ENCODE assay signal across 32 cellular contexts in genomic region chr1:50369008-50369634, GRCh38. TPM values are rescaled to one million over a fixed set of nuclear protein-coding genes. Genes with fewer than 3 reads are reported as not detected.
"Had no signal": no experiment of that assay in that cellular context is flagged by ENCODE, and none has a peak within 500 bp of the region (broad histone marks: within the 10 kb centered on the region; RNA-seq: fewer than 3 reads in every experiment).

No MANE protein-coding gene starts in this region.

- H3K36me3 ChIP-seq: adrenal gland, neutrophil, ovary, upper lobe of left lung, WERI-Rb-1 had no signal

- H3K36me3 Mint-ChIP-seq: activated CD4-positive, alpha-beta memory T cell treated with anti-CD3 and anti-CD28 coated beads for 36 hours; activated naive CD8-positive, alpha-beta T cell treated with anti-CD3 and anti-CD28 coated beads for 36 hours; brain; immature natural killer cell; stimulated activated effector memory CD8-positive, alpha-beta T cell treated with anti-CD3 and anti-CD28 coated beads, Interleukin-12 subunit alpha, Interleukin-12 subunit beta, amount 100 ng/mL, for 72 hours had no signal

- ATAC-seq: activated CD4-positive, CD25-positive, alpha-beta regulatory T cell treated with anti-CD3 and anti-CD28 coated beads, Interleukin-2, amount 50 U/mL, for 24 hours; effector memory CD8-positive, alpha-beta T cell had no signal

- H3K9me3 ChIP-seq: adrenal gland, neutrophil, ovary, upper lobe of left lung had no signal

- DNase-seq: activated CD8-positive, alpha-beta memory T cell treated with anti-CD3 and anti-CD28 coated beads, Interleukin-2, amount 50 U/mL, for 4 hours; activated T-cell treated with anti-CD3 and anti-CD28 coated beads, Interleukin-2, amount 50 U/mL, for 1 hour; aorta; cortex of kidney; kidney; T-helper 9 cell had no signal

- FAIRE-seq: kidney, TTC549 had no signal

- H3K27me3 ChIP-seq: adrenal gland, ovary, upper lobe of left lung had no signal

- H3K27ac ChIP-seq: adrenal gland, neutrophil, ovary, skin epidermis, upper lobe of left lung, WERI-Rb-1 had no signal

- H3K27ac Mint-ChIP-seq: activated CD4-positive, alpha-beta memory T cell treated with anti-CD3 and anti-CD28 coated beads for 36 hours; activated naive CD4-positive, alpha-beta T cell treated with anti-CD3 and anti-CD28 coated beads for 36 hours; activated naive CD8-positive, alpha-beta T cell treated with anti-CD3 and anti-CD28 coated beads for 36 hours; activated T-helper 1 cell treated with anti-CD3 and anti-CD28 coated beads, Interleukin-12 subunit alpha, Interleukin-12 subunit beta, Interleukin-2, Interleukin-4 antibody, amounts not matched to agents 30 ng/mL and 10 ng/mL and 1 ng/mL, durations not matched to agents 14 hours and 24 hours and 36 hours; brain; effector memory CD8-positive, alpha-beta T cell; immature natural killer cell; nephron; progenitor cell of endocrine pancreas; stimulated activated effector memory CD8-positive, alpha-beta T cell treated with anti-CD3 and anti-CD28 coated beads, Interleukin-12 subunit alpha, Interleukin-12 subunit beta, amount 100 ng/mL, for 72 hours; stimulated activated naive CD8-positive, alpha-beta T cell treated with anti-CD3 and anti-CD28 coated beads, Interleukin-15, Interleukin-2, amounts not matched to agents 100 ng/mL and 50 ng/mL, for 24 hours had no signal

- H3K4me1 Mint-ChIP-seq: activated naive CD8-positive, alpha-beta T cell treated with anti-CD3 and anti-CD28 coated beads for 36 hours; brain; immature natural killer cell; nephron; stimulated activated effector memory CD8-positive, alpha-beta T cell treated with anti-CD3 and anti-CD28 coated beads, Interleukin-12 subunit alpha, Interleukin-12 subunit beta, amount 100 ng/mL, for 72 hours had no signal

- H3K9me3 Mint-ChIP-seq: activated CD4-positive, alpha-beta memory T cell treated with anti-CD3 and anti-CD28 coated beads for 36 hours; activated naive CD4-positive, alpha-beta T cell treated with anti-CD3 and anti-CD28 coated beads for 36 hours; activated naive CD8-positive, alpha-beta T cell treated with anti-CD3 and anti-CD28 coated beads for 36 hours; activated T-helper 1 cell treated with anti-CD3 and anti-CD28 coated beads, Interleukin-12 subunit alpha, Interleukin-12 subunit beta, Interleukin-2, Interleukin-4 antibody, amounts not matched to agents 30 ng/mL and 10 ng/mL and 1 ng/mL, durations not matched to agents 14 hours and 24 hours and 36 hours; effector memory CD8-positive, alpha-beta T cell; stimulated activated effector memory CD8-positive, alpha-beta T cell treated with anti-CD3 and anti-CD28 coated beads, Interleukin-12 subunit alpha, Interleukin-12 subunit beta, amount 100 ng/mL, for 72 hours had no signal

- H3K4me3 Mint-ChIP-seq: activated CD4-positive, alpha-beta memory T cell treated with anti-CD3 and anti-CD28 coated beads for 36 hours; activated naive CD4-positive, alpha-beta T cell treated with anti-CD3 and anti-CD28 coated beads for 36 hours; activated naive CD8-positive, alpha-beta T cell treated with anti-CD3 and anti-CD28 coated beads for 36 hours; activated T-helper 1 cell treated with anti-CD3 and anti-CD28 coated beads, Interleukin-12 subunit alpha, Interleukin-12 subunit beta, Interleukin-2, Interleukin-4 antibody, amounts not matched to agents 30 ng/mL and 10 ng/mL and 1 ng/mL, durations not matched to agents 14 hours and 24 hours and 36 hours; effector memory CD8-positive, alpha-beta T cell; nephron; stimulated activated effector memory CD8-positive, alpha-beta T cell treated with anti-CD3 and anti-CD28 coated beads, Interleukin-12 subunit alpha, Interleukin-12 subunit beta, amount 100 ng/mL, for 72 hours; stimulated activated naive CD8-positive, alpha-beta T cell treated with anti-CD3 and anti-CD28 coated beads, Interleukin-15, Interleukin-2, amounts not matched to agents 100 ng/mL and 50 ng/mL, for 24 hours had no signal

- H3K4me3 ChIP-seq: adrenal gland, ovary, skin epidermis, upper lobe of left lung had no signal

RNA-seq across cellular contexts. Expression of gene DMRTA2, which starts 54.1 kb away (rescaled TPM):
- total RNA-seq: activated CD4-positive, alpha-beta memory T cell treated with anti-CD3 and anti-CD28 coated beads for 36 hours; activated CD8-positive, alpha-beta memory T cell treated with anti-CD3 and anti-CD28 coated beads for 36 hours; activated T-helper 1 cell treated with anti-CD3 and anti-CD28 coated beads, Interleukin-12 subunit alpha, Interleukin-12 subunit beta, Interleukin-2, Interleukin-4 antibody, amounts not matched to agents 30 ng/mL and 10 ng/mL and 1 ng/mL, durations not matched to agents 14 hours and 24 hours and 36 hours; adrenal gland; aorta; chondrocyte; kidney; liver; mucosa of gallbladder; progenitor cell of endocrine pancreas; sciatic nerve; subcutaneous adipose tissue had no signal
- polyA plus RNA-seq: immature natural killer cell, liver, mammary epithelial cell, ovary had no signal
